Comparison of ENCODE assay signal across 12 cellular contexts in the genomic region with DNA sequence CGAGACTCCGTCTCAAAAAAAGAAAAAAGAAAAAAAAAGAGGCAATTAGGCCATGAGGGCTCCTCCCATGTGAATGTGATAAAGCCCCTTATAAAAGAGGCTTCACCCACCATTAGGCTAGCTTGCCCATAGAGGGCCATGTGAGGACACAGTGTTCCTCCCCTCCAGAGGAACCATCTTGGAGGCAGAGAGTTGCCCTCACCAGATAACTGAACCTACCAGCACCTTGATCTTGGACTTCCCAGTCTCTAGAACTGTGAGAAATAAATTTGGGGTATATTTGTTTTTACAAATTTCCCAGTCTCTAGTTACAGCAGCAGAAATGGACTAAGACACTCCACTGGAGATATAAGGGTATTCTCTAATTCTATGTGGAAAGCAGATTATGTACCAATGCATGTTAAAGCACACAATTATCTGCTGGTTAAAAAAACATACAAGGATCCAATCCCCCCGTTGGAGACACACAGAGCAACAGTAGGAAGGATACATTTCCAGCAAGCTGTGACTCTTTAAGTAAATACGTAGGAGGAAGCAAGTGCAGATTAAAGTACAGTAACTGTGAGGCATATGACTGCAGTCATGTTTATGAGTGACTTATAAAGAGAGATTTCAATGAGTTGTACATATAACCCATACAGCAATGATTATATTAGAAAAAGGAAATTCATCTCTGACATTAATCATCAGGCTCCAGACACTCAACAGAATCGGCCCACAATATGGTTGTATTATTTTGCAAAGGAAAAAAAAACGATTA. TPM values are rescaled to one million over a fixed set of nuclear protein-coding genes. Genes with fewer than 3 reads are reported as not detected.
DNase-seq lines count a peak whose midpoint lies in the region; ATAC-seq, FAIRE-seq and TF ChIP-seq lines count a peak whose summit lies in the region.
"Had no signal": no experiment of that assay in that cellular context is flagged by ENCODE, and none has a peak within 500 bp of the region (broad histone marks: within the 10 kb centered on the region; RNA-seq: fewer than 3 reads in every experiment).

No MANE protein-coding gene starts in this region.

- intact Hi-C loops in HCT116 (cut with micrococcal nuclease): no loop called here

- no peaks in the 10 kb centered on the region for H3K9me2 ChIP-seq in HCT116 (ENCODE audit: insufficient read depth)

- POLR2A ChIA-PET in HCT116 (lab: Charles Lee): no interaction called here
- POLR2A ChIA-PET in CD8-positive, alpha-beta memory T cell (lab: Charles Lee): no interaction called here

- H3K27ac Mint-ChIP-seq in CD8-positive, alpha-beta memory T cell: no peak overlapping the region

- H3K4me1 Mint-ChIP-seq in CD8-positive, alpha-beta memory T cell: no peaks in the 10 kb centered on the region

- peak; percentile 91 for FAIRE-seq in islet of Langerhans (lab: Jason Lieb, UNC)

- H3K79me2 ChIP-seq in ACC112 (ENCODE audit: control insufficient read depth, insufficient read depth, low read length, unreplicated experiment): peaks cover 97% of the 10 kb centered on the region
- peaks cover 97% of the 10 kb centered on the region for H3K79me2 ChIP-seq in HCT116 (ENCODE audit: insufficient read depth, low read length)

- DNase-seq in HCT116 (ENCODE audit: low read depth, low spot score): no peak
- no peak for DNase-seq in RWPE2 (ENCODE audit: low spot score)
- no peak for DNase-seq in cerebellar nuclear complex (lab: John Stamatoyannopoulos, UW)
- DNase-seq in activated CD4-positive, alpha-beta T cell treated with anti-CD3 and anti-CD28 coated beads for 1 hour: no peak
- no peak for DNase-seq in NCI-H2227 treated with DMSO at 0.1 percent for 48 hours (lab: John Stamatoyannopoulos, UW)
- DNase-seq in CD8-positive, alpha-beta memory T cell: no peak
- DNase-seq: activated T-cell treated with anti-CD3 and anti-CD28 coated beads, Interleukin-2, amount 50 U/mL, for 48 hours; NCI-H2107 had no signal

- H3K4me3 ChIP-seq in ACC112 (ENCODE audit: low read depth, low read length) (peak overlapping the region; percentile 55), HCT116 (replicated peaks in 1 of 2; ENCODE audit: low read depth in 1 of 2, low read length in 2 of 2) (peak overlapping the region in 1 of 2 experiments; percentile 0; a peak in 1 of 4 replicates), RWPE2 (ENCODE audit: severe bottlenecking) (no peak overlapping the region)
- H3K4me3 ChIP-seq in CD8-positive, alpha-beta memory T cell (ENCODE audit: low read length): no peak overlapping the region
- H3K4me3 ChIP-seq: SK-N-MC, suprapubic skin had no signal

- H3K9me3 Mint-ChIP-seq in CD8-positive, alpha-beta memory T cell: no peaks in the 10 kb centered on the region

- H3K27me3 ChIP-seq in ACC112 (ENCODE audit: insufficient read depth, low read length): no peaks in the 10 kb centered on the region
- no peaks in the 10 kb centered on the region for H3K27me3 ChIP-seq in HCT116 (ENCODE audit: insufficient read depth, low read length)
- no peaks in the 10 kb centered on the region for H3K27me3 ChIP-seq in RWPE2 (ENCODE audit: insufficient read depth, poor library complexity, severe bottlenecking)
- H3K27me3 ChIP-seq in CD8-positive, alpha-beta memory T cell (ENCODE audit: insufficient read depth, low read length, poor library complexity, severe bottlenecking): no peaks in the 10 kb centered on the region
- H3K27me3 ChIP-seq: suprapubic skin had no signal

- RAD21 ChIA-PET in HCT116 (lab: Charles Lee; ENCODE audit: low non-redundant PET in 1 of 2, low total read pairs in 2 of 2, uncharacterized antibody in 2 of 2, unreplicated experiment in 2 of 2): no interaction called here

- H3K4me1 ChIP-seq in ACC112 (ENCODE audit: control insufficient read depth, insufficient read depth, low read length, unreplicated experiment): peaks cover 63% of the 10 kb centered on the region
- peaks cover 53 to 70% of the 10 kb centered on the region in 2 experiments for H3K4me1 ChIP-seq in HCT116 (ENCODE audit: control insufficient read depth in 1 of 2, insufficient read depth in 2 of 2, low read length in 2 of 2)
- peaks cover 56% of the 10 kb centered on the region for H3K4me1 ChIP-seq in RWPE2 (ENCODE audit: insufficient read depth, poor library complexity, severe bottlenecking)
- H3K4me1 ChIP-seq in CD8-positive, alpha-beta memory T cell (ENCODE audit: insufficient read depth, low read length): no peaks in the 10 kb centered on the region

- no TSS peak for BruUV-seq in HCT116 (replicated peaks; lab: Mats Ljungman, UMichigan)

- no peaks in the 10 kb centered on the region for H3K36me3 Mint-ChIP-seq in CD8-positive, alpha-beta memory T cell

- no peak for TF ChIP-seq RAD21 in HCT116 (IDR thresholded peaks at IDR 0.05; ENCODE audit: low read depth)

- H2AFZ ChIP-seq in ACC112 (ENCODE audit: low read length, unreplicated experiment) (no peak overlapping the region), HCT116 (ENCODE audit: low read depth, low read length, poor library complexity, severe bottlenecking) (no peak overlapping the region)

- H3K27ac ChIP-seq in ACC112 (ENCODE audit: low read depth, low read length): peak overlapping the region; percentile 99
- H3K27ac ChIP-seq in HCT116 (ENCODE audit: low read depth, low read length): peak overlapping the region; percentile 82; the same call in 1 of the 2 replicates
- peak overlapping the region; percentile 87 for H3K27ac ChIP-seq in RWPE2 (ENCODE audit: poor library complexity, severe bottlenecking)
- H3K27ac ChIP-seq in CD8-positive, alpha-beta memory T cell (ENCODE audit: low read depth, low read length): no peak overlapping the region
- H3K27ac ChIP-seq: SK-N-MC, suprapubic skin had no signal

- CTCF ChIA-PET in HCT116 (lab: Charles Lee): no interaction called here
- CTCF ChIA-PET in CD8-positive, alpha-beta memory T cell (lab: Charles Lee): no interaction called here

- H3K27me3 Mint-ChIP-seq in CD8-positive, alpha-beta memory T cell: peaks cover 9 to 38% of the 10 kb centered on the region in 2 donors

- no peak overlapping the region for H3K4me3 Mint-ChIP-seq in CD8-positive, alpha-beta memory T cell

- no peaks in the 10 kb centered on the region for H4K20me1 ChIP-seq in HCT116 (ENCODE audit: insufficient read depth)

- peak overlapping the region; percentile 58 for H3K9ac ChIP-seq in HCT116 (ENCODE audit: low read length)

- no peak for TF ChIP-seq POLR2A in HCT116 (IDR thresholded peaks at IDR 0.05; ENCODE audit: borderline replicate concordance, extremely low read depth, insufficient read depth, insufficient read length)

- H3K9me3 ChIP-seq in HCT116 (ENCODE audit: control insufficient read depth in 1 of 2, insufficient read depth in 1 of 2, low read depth in 1 of 2, low read length in 2 of 2) (no peaks in the 10 kb centered on the region), RWPE2 (ENCODE audit: severe bottlenecking) (no peaks in the 10 kb centered on the region)
- H3K9me3 ChIP-seq in CD8-positive, alpha-beta memory T cell (ENCODE audit: low read length): no peaks in the 10 kb centered on the region
- H3K9me3 ChIP-seq: suprapubic skin had no signal

- peak overlapping the region; percentile 74 for H3K4me2 ChIP-seq in HCT116 (ENCODE audit: low read length)

- ATAC-seq in HCT116 (no peak), RWPE2 (ENCODE audit: low read depth) (peak; percentile 54)

- H3K36me3 ChIP-seq in ACC112 (ENCODE audit: insufficient read depth, low read length) (no peaks in the 10 kb centered on the region), HCT116 (ENCODE audit: control insufficient read depth in 1 of 2, insufficient read depth in 2 of 2, low read length in 2 of 2) (no peaks in the 10 kb centered on the region), RWPE2 (ENCODE audit: low read depth) (no peaks in the 10 kb centered on the region)
- H3K36me3 ChIP-seq in CD8-positive, alpha-beta memory T cell (ENCODE audit: insufficient read depth, low read length): no peaks in the 10 kb centered on the region
- H3K36me3 ChIP-seq: suprapubic skin had no signal

- TF ChIP-seq CTCF in HCT116 (IDR thresholded peaks at IDR 0.05 in 2 of 3, conservative IDR thresholded peaks at IDR 0.05 in 1 of 3; ENCODE audit: borderline replicate concordance in 1 of 3, insufficient read depth in 1 of 3, low read depth in 2 of 3, low read length in 2 of 3) (no peak), RWPE2 (IDR thresholded peaks at IDR 0.05; ENCODE audit: poor library complexity, severe bottlenecking) (no peak)

TF ChIP-seq in HCT116, 20 proteins besides CTCF, POLR2A, EP300 and RAD21:
- TF ChIP-seq EZH2phosphoT487 (IDR thresholded peaks at IDR 0.05; ENCODE audit: borderline replicate concordance) (no peak), JUND (IDR thresholded peaks at IDR 0.05) (0 out of 2 replicates have a peak, but pooled peaks have one; percentile 14), SIN3A (IDR thresholded peaks at IDR 0.05; ENCODE audit: low read depth) (no peak), TCF7L2 (IDR thresholded peaks at IDR 0.05; ENCODE audit: borderline replicate concordance, extremely low read depth, insufficient read depth, insufficient read length) (no peak), MAX (IDR thresholded peaks at IDR 0.05) (no peak), EGR1 (IDR thresholded peaks at IDR 0.05; ENCODE audit: low read depth) (0 out of 2 replicates have a peak, but pooled peaks have one; percentile 19), SRF (IDR thresholded peaks at IDR 0.05; ENCODE audit: low read depth) (no peak), FOSL1 (IDR thresholded peaks at IDR 0.05; ENCODE audit: low read depth) (no peak)
TF ChIP-seq in HCT116: peak in this region for 2.

RNA-seq across cellular contexts. Expression of gene SH3RF1, which starts 21.4 kb away (rescaled TPM):
- 59.5 TPM for total RNA-seq in HCT116 (2021; ENCODE audit: unreplicated experiment)
- polyA plus RNA-seq in HCT116 (2012): 23.7 and 24.4 TPM in 2 replicates
- total RNA-seq in CD8-positive, alpha-beta memory T cell: 1 to 10 TPM; 1.1 to 1.4 TPM
- polyA plus RNA-seq in CD8-positive, alpha-beta memory T cell: not detected

Comparison
In these comparisons a context has a peak if more than half of its experiments do, and no peak if none do; other contexts are left out.
1. RNA of gene SH3RF1, which starts 21.4 kb away (total RNA-seq): 59.5 TPM in HCT116 (single experiment); 1.1 to 1.4 TPM in CD8-positive, alpha-beta memory T cell; every median in the first group is over 10 times any median in the second.